8 cellular contexts compared by ENCODE assay signal in the genomic region with DNA sequence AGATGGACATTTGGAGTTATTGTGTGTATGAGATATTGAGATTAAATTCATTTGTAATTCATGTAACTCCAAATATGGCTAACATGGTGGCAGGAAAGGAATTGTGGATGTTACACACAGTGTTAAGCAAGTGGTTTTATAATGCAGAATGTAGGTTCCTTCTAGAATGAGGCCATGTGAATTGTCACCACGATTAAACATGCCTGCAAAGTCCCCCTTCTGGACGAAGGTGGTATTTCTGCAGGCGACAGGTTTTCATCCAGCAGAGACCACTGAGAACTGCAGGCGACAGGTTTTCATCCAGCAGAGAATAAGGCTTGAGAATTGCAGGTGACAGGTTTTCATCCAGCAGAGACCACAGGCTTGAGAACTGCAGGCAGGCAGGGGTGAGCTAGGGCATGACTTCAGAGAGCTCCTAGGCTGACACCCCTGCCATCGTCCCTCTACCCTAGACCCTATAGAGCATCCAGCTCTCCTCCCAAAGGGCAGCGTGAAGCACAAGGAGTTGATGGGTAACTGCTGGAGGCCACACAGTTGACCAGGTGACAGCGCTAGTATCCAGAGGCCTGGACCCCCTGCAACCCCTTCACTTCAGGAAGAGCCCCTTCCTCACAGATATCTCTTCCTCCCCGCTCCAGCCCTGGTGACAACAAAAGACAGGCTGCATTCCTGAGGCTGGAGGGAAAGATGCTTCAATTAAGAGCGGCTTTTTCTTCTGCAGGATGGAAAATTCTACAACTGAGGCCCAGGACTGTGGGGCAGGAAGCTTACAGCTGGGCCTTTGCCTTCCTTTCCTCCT.
A peak's percentile ranks its signal among the peaks of the same experiment; 100 is the strongest.
DNase-seq lines count a peak whose midpoint lies in the region; ATAC-seq, FAIRE-seq and TF ChIP-seq lines count a peak whose summit lies in the region.

No MANE protein-coding gene starts in this region.

- TF ChIP-seq POLR2A in endothelial cell of umbilical vein (IDR thresholded peaks at IDR 0.05; ENCODE audit: low read depth, low read length) (no peak), uterus (IDR thresholded peaks at IDR 0.05) (no peak)

- POLR2A ChIA-PET in activated CD8-positive, alpha-beta T cell treated with anti-CD3 and anti-CD28 coated beads, Interleukin-2, amount 10 ng/mL, durations not matched to agents 7 days and 5 days (lab: Charles Lee): no interaction called here
- POLR2A ChIA-PET in endothelial cell of umbilical vein (lab: Charles Lee): no interaction called here

- no peaks in the 10 kb centered on the region for H3K9me1 ChIP-seq in endothelial cell of umbilical vein (replicated peaks; ENCODE audit: control insufficient read depth, extremely low read depth, insufficient read depth, low read length)

- DNase-seq in AG10803 (ENCODE audit: low read depth) (peak; percentile 52), NCI-H446 (lab: John Stamatoyannopoulos, UW) (peak; percentile 10 to 41), endothelial cell of umbilical vein (ENCODE audit: low read depth, low spot score) (peak; percentile 37), neural crest cell (ENCODE audit: low read depth, low spot score) (peak; percentile 72), uterus (no peak)
- peak; percentile 72 for DNase-seq in activated CD8-positive, alpha-beta T cell treated with anti-CD3 and anti-CD28 coated beads, Interleukin-2, amount 10 ng/mL, durations not matched to agents 7 days and 5 days

- H2AFZ ChIP-seq in endothelial cell of umbilical vein (ENCODE audit: low read depth, low read length): no peak overlapping the region

- H3K4me2 ChIP-seq in endothelial cell of umbilical vein (ENCODE audit: insufficient read depth, low read length): no peak overlapping the region

- H3K36me3 Mint-ChIP-seq in activated CD8-positive, alpha-beta T cell treated with anti-CD3 and anti-CD28 coated beads, Interleukin-2, amount 10 ng/mL, durations not matched to agents 7 days and 5 days (ENCODE audit: low read depth): no peaks in the 10 kb centered on the region
- H3K36me3 Mint-ChIP-seq in neural crest cell (ENCODE audit: low read depth): no peaks in the 10 kb centered on the region

- H3K4me3 Mint-ChIP-seq in activated CD8-positive, alpha-beta T cell treated with anti-CD3 and anti-CD28 coated beads, Interleukin-2, amount 10 ng/mL, durations not matched to agents 7 days and 5 days: no peak overlapping the region
- H3K4me3 Mint-ChIP-seq in neural crest cell: no peak overlapping the region

- peaks cover 5% of the 10 kb centered on the region for H3K4me1 Mint-ChIP-seq in activated CD8-positive, alpha-beta T cell treated with anti-CD3 and anti-CD28 coated beads, Interleukin-2, amount 10 ng/mL, durations not matched to agents 7 days and 5 days (ENCODE audit: low read depth)
- peaks cover 20% of the 10 kb centered on the region for H3K4me1 Mint-ChIP-seq in neural crest cell

- H3K27me3 ChIP-seq in endothelial cell of umbilical vein (ENCODE audit: control insufficient read depth in 2 of 2, insufficient read depth in 2 of 2, low read length in 2 of 2) (no peaks in the 10 kb centered on the region), uterus (no peaks in the 10 kb centered on the region)

- no peaks in the 10 kb centered on the region for H3K36me3 ChIP-seq in endothelial cell of umbilical vein (ENCODE audit: control insufficient read depth in 2 of 2, extremely low read depth in 1 of 2, insufficient read depth in 2 of 2, low read length in 2 of 2)
- no peaks in the 10 kb centered on the region for H3K36me3 ChIP-seq in uterus

- H3K9ac ChIP-seq in endothelial cell of umbilical vein (replicated peaks; ENCODE audit: extremely low read depth, insufficient read depth, low read length): no peak overlapping the region

- peak; percentile 48 for ATAC-seq in GM18909 (IDR thresholded peaks at IDR 0.05; ENCODE audit: poor library complexity, unreplicated experiment)
- peak; percentile 73 for ATAC-seq in activated CD8-positive, alpha-beta T cell treated with anti-CD3 and anti-CD28 coated beads, Interleukin-2, amount 10 ng/mL, durations not matched to agents 7 days and 5 days
- ATAC-seq in HG03342 (IDR thresholded peaks at IDR 0.05; ENCODE audit: unreplicated experiment): no peak

- H3K4me3 ChIP-seq in AG10803 (ENCODE audit: low read length) (no peak overlapping the region), endothelial cell of umbilical vein (replicated peaks in 1 of 3; ENCODE audit: insufficient read depth in 1 of 3, low read depth in 1 of 3, low read length in 3 of 3) (no peak overlapping the region), uterus (no peak overlapping the region)

- H3K9me3 ChIP-seq in endothelial cell of umbilical vein (replicated peaks; ENCODE audit: control insufficient read depth, insufficient read depth, low read length) (no peaks in the 10 kb centered on the region), uterus (no peaks in the 10 kb centered on the region)

- no peak overlapping the region for H3K27ac Mint-ChIP-seq in activated CD8-positive, alpha-beta T cell treated with anti-CD3 and anti-CD28 coated beads, Interleukin-2, amount 10 ng/mL, durations not matched to agents 7 days and 5 days
- no peak overlapping the region for H3K27ac Mint-ChIP-seq in neural crest cell (ENCODE audit: unreplicated experiment)

- H3K27me3 Mint-ChIP-seq in activated CD8-positive, alpha-beta T cell treated with anti-CD3 and anti-CD28 coated beads, Interleukin-2, amount 10 ng/mL, durations not matched to agents 7 days and 5 days (ENCODE audit: low read depth): peaks cover 9% of the 10 kb centered on the region
- peaks cover 5% of the 10 kb centered on the region for H3K27me3 Mint-ChIP-seq in neural crest cell (ENCODE audit: low read depth)

- H3K79me2 ChIP-seq in endothelial cell of umbilical vein (ENCODE audit: control insufficient read depth, insufficient read depth, low read length): no peaks in the 10 kb centered on the region

- no TSS peak for BruUV-seq in endothelial cell of umbilical vein (replicated peaks; lab: Mats Ljungman, UMichigan)

- H3K9me3 Mint-ChIP-seq in activated CD8-positive, alpha-beta T cell treated with anti-CD3 and anti-CD28 coated beads, Interleukin-2, amount 10 ng/mL, durations not matched to agents 7 days and 5 days (ENCODE audit: insufficient read depth): no peaks in the 10 kb centered on the region
- no peaks in the 10 kb centered on the region for H3K9me3 Mint-ChIP-seq in neural crest cell

- no peaks in the 10 kb centered on the region for H4K20me1 ChIP-seq in endothelial cell of umbilical vein (replicated peaks; ENCODE audit: control insufficient read depth, extremely low read depth, insufficient read depth, low read length)

- dilution Hi-C loops in endothelial cell of umbilical vein (cut with MboI; ENCODE audit: extremely low pct_ligation_motif_present, low sequenced_read_pairs): no loop called here

- intact Hi-C loops in endothelial cell of umbilical vein (cut with micrococcal nuclease) (loop anchor here (1.0 kb wide), 4 partner anchors 177 to 333 kb away; no protein-coding TSS in a partner anchor), uterus (cut with DNase I; ENCODE audit: low total_unique reads) (no loop called here)

- H3K4me1 ChIP-seq in endothelial cell of umbilical vein (ENCODE audit: control insufficient read depth, extremely low read depth, insufficient read depth, low read length): no peaks in the 10 kb centered on the region
- H3K4me1 ChIP-seq in uterus: no peaks in the 10 kb centered on the region

- FAIRE-seq in endothelial cell of umbilical vein (lab: Jason Lieb, UNC): peak; percentile 86

- TF ChIP-seq CTCF in AG10803 (conservative IDR thresholded peaks at IDR 0.05; ENCODE audit: low read length) (peak; percentile 70), endothelial cell of umbilical vein (IDR thresholded peaks at IDR 0.05; ENCODE audit: extremely low read depth in 1 of 2, insufficient read depth in 1 of 2, low read depth in 1 of 2, low read length in 2 of 2) (peak; percentile 57 to 61), neural crest cell (conservative IDR thresholded peaks at IDR 0.05) (peak; percentile 84), uterus (IDR thresholded peaks at IDR 0.05) (peak; percentile 34 to 44 (median 38))

- H3K27ac ChIP-seq in endothelial cell of umbilical vein (ENCODE audit: insufficient read depth, low read depth, low read length) (no peak overlapping the region), uterus (no peak overlapping the region)

- CTCF ChIA-PET in activated CD8-positive, alpha-beta T cell treated with anti-CD3 and anti-CD28 coated beads, Interleukin-2, amount 10 ng/mL, durations not matched to agents 7 days and 5 days (lab: Charles Lee): interaction anchor here (0.6 to 3.3 kb wide), 8 partner anchors 8 to 333 kb away, joined by 3 to 26 read pairs (median 3); a partner anchor contains a TSS
- CTCF ChIA-PET in endothelial cell of umbilical vein (lab: Charles Lee): interaction anchor here (0.6 to 5.0 kb wide), 10 partner anchors 15 to 335 kb away, joined by 3 to 55 read pairs (median 5); a partner anchor contains a TSS

TF ChIP-seq in endothelial cell of umbilical vein, 7 proteins besides CTCF, POLR2A, EP300 and RAD21:
- TF ChIP-seq EZH2 (IDR thresholded peaks at IDR 0.05; ENCODE audit: borderline replicate concordance, low read depth, low read length, severe bottlenecking) (no peak), JUN (IDR thresholded peaks at IDR 0.05; ENCODE audit: borderline replicate concordance, insufficient read depth, insufficient read length, low read depth) (no peak), GATA2 (IDR thresholded peaks at IDR 0.05; ENCODE audit: insufficient read depth, insufficient read length, low read depth, low read length) (no peak), MYC (IDR thresholded peaks at IDR 0.05; ENCODE audit: low read depth, low read length) (no peak), MAX (IDR thresholded peaks at IDR 0.05; ENCODE audit: insufficient read depth, insufficient read length) (no peak), POLR2AphosphoS5 (IDR thresholded peaks at IDR 0.05; ENCODE audit: insufficient read depth, low read depth, low read length) (no peak), FOS (IDR thresholded peaks at IDR 0.05; ENCODE audit: borderline replicate concordance, insufficient read depth, low read length) (no peak)

Comparison
In these comparisons a context has a peak if more than half of its experiments do, and no peak if none do; other contexts are left out.
1. DNase-seq: peak in AG10803 (single experiment), NCI-H446 (2 of 2), activated CD8-positive, alpha-beta T cell treated with anti-CD3 and anti-CD28 coated beads, Interleukin-2, amount 10 ng/mL, durations not matched to agents 7 days and 5 days (single experiment), endothelial cell of umbilical vein (single experiment) and neural crest cell (single experiment); none in uterus (0 of 2).
2. Peak in every context shown above with its lines, with median percentiles within 50 percentile points of each other: CTCF ChIP-seq.